11 cellular contexts compared by ENCODE assay signal in the genomic region with DNA sequence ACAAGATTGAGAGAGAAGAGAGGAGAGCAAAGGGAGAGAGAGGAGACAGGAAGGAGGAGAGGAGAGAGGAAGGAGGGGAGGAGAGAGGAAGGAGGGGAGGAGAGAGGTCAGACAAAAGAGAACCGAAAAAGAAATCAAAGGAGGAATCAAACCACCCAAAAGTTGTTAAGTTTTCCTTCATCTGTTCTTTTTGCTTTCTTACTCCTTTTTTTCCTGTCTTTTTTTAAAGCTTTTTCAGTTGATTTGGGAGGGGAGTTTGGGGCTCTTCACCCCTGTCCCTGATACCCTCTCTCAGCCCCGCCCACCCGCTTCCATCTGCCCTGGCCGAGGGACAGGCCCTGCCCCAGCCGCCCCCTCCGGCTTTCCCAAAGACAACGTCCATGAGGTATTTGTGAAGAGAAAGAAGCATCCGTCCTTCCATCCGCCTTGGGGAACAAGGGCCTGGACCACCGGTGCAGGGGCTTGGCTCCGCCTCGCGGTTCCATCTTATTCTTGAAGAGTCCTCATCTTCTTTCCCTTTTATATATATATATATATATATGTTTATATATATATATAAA. TPM values are rescaled to one million over a fixed set of nuclear protein-coding genes. Genes with fewer than 3 reads are reported as not detected.
A peak's percentile ranks its signal among the peaks of the same experiment; 100 is the strongest.
DNase-seq lines count a peak whose midpoint lies in the region; ATAC-seq, FAIRE-seq and TF ChIP-seq lines count a peak whose summit lies in the region.
"Had no signal": no experiment of that assay in that cellular context is flagged by ENCODE, and none has a peak within 500 bp of the region (broad histone marks: within the 10 kb centered on the region; RNA-seq: fewer than 3 reads in every experiment).

No MANE protein-coding gene starts in this region.

- no peaks in the 10 kb centered on the region for H3K36me3 ChIP-seq in HepG2 (replicated peaks in 1 of 2; ENCODE audit: control insufficient read depth in 1 of 2, insufficient read depth in 2 of 2, low read length in 2 of 2)
- no peaks in the 10 kb centered on the region for H3K36me3 ChIP-seq in right lobe of liver
- no peaks in the 10 kb centered on the region for H3K36me3 ChIP-seq in mesodermal cell (ENCODE audit: control insufficient read depth, insufficient read depth, low read length)
- H3K36me3 ChIP-seq in upper lobe of right lung = no peaks in the 10 kb centered on the region

- H3K27ac Mint-ChIP-seq in activated B cell treated with CpG ODN at 0.5 μM for 24 hours = peak overlapping the region; percentile 65

- no peaks in the 10 kb centered on the region for H3K27me3 Mint-ChIP-seq in activated B cell treated with CpG ODN at 0.5 μM for 24 hours

- DNase-seq in HepG2 (ENCODE audit: low spot score) = no peak
- DNase-seq in right lobe of liver = no peak
- no peak for DNase-seq in activated B cell treated with CpG ODN at 0.5 μM for 24 hours
- no peak for DNase-seq in upper lobe of right lung
- DNase-seq in GF-D8 (lab: John Stamatoyannopoulos, UW) = no peak
- DNase-seq in posterior vena cava (ENCODE audit: low spot score) = no peak
- DNase-seq: activated CD8-positive, alpha-beta memory T cell treated with anti-CD3 and anti-CD28 coated beads, Interleukin-2, amount 50 U/mL, for 4 hours; left cardiac atrium had no signal

- no peak for ATAC-seq in HepG2
- no peak for ATAC-seq in right lobe of liver
- no peak for ATAC-seq in activated B cell treated with CpG ODN at 0.5 μM for 24 hours (ENCODE audit: low read depth)
- ATAC-seq in upper lobe of right lung = no peak
- no peak for ATAC-seq in GM18505 (IDR thresholded peaks at IDR 0.05; ENCODE audit: unreplicated experiment)

- WGBS in HepG2 (ENCODE audit: low lambda C conversion rate) = 54% methylated on average over 13 of the region's 13 CpGs
- WGBS in right lobe of liver (ENCODE audit: insufficient coverage, low coverage, low lambda C conversion rate, missing lambda C conversion rate) = 72% methylated on average over 13 of the region's 13 CpGs
- WGBS in mesodermal cell (ENCODE audit: insufficient coverage in 2 of 2), 2 experiments = 57 to 65% methylated on average over 1 to 4 of the region's 13 CpGs

- H3K9me3 Mint-ChIP-seq in activated B cell treated with CpG ODN at 0.5 μM for 24 hours = no peaks in the 10 kb centered on the region

- H3K9ac ChIP-seq in HepG2 (ENCODE audit: insufficient read depth, low read depth, low read length) = no peak overlapping the region

- H3K9me3 ChIP-seq in HepG2 (ENCODE audit: low read length) (no peaks in the 10 kb centered on the region), right lobe of liver (no peaks in the 10 kb centered on the region), mesodermal cell (ENCODE audit: control insufficient read depth, low read length) (no peaks in the 10 kb centered on the region), upper lobe of right lung (no peaks in the 10 kb centered on the region)

- H2AFZ ChIP-seq in HepG2 (ENCODE audit: low read length) = no peak overlapping the region
- H2AFZ ChIP-seq: PC-9 had no signal

- intact Hi-C loops in HepG2 (cut with micrococcal nuclease; ENCODE audit: unreplicated experiment) = no loop called here
- intact Hi-C loops in right lobe of liver (cut with DNase I) = no loop called here
- intact Hi-C loops in activated B cell treated with CpG ODN at 0.5 μM for 24 hours (cut with micrococcal nuclease) = no loop called here
- intact Hi-C loops in upper lobe of right lung (cut with DNase I) = no loop called here
- intact Hi-C loops in posterior vena cava (cut with DNase I) = no loop called here

- no peaks in the 10 kb centered on the region for H3K79me2 ChIP-seq in HepG2 (ENCODE audit: insufficient read depth, low read length)

- H3K4me3 Mint-ChIP-seq in activated B cell treated with CpG ODN at 0.5 μM for 24 hours = peak overlapping the region; percentile 11

- peaks cover 29% of the 10 kb centered on the region for H3K4me1 ChIP-seq in HepG2 (ENCODE audit: insufficient read depth, low read length)
- no peaks in the 10 kb centered on the region for H3K4me1 ChIP-seq in right lobe of liver
- H3K4me1 ChIP-seq in mesodermal cell (ENCODE audit: control insufficient read depth, insufficient read depth, low read length, poor library complexity, severe bottlenecking) = peaks cover 33% of the 10 kb centered on the region
- peaks cover 16% of the 10 kb centered on the region for H3K4me1 ChIP-seq in upper lobe of right lung

- CTCF ChIA-PET in HepG2 (lab: Yijun Ruan, JAX; ENCODE audit: low intra/inter-chr PET ratio, low total read pairs) (no interaction called here), activated B cell treated with CpG ODN at 0.5 μM for 24 hours (lab: Charles Lee) (no interaction called here)

- H3K4me2 ChIP-seq in HepG2 (ENCODE audit: low read depth, low read length) = peak overlapping the region; percentile 39; the same call in 1 of the 2 replicates

- TF ChIP-seq CTCF in HepG2 (CRISPR knock-in tag; IDR thresholded peaks at IDR 0.05) (no peak), right lobe of liver (IDR thresholded peaks at IDR 0.05) (no peak), activated B cell treated with CpG ODN at 0.5 μM for 24 hours (IDR thresholded peaks at IDR 0.05) (no peak), upper lobe of right lung (IDR thresholded peaks at IDR 0.05) (no peak)

- POLR2A ChIA-PET in HepG2 (lab: Yijun Ruan, JAX) (no interaction called here), activated B cell treated with CpG ODN at 0.5 μM for 24 hours (lab: Charles Lee) (interaction anchor here (2.1 kb wide), 1 partner anchor 14 kb away, joined by 5 read pairs; a partner anchor contains a TSS)

- H3K27me3 ChIP-seq in HepG2 (ENCODE audit: control insufficient read depth in 1 of 2, insufficient read depth in 2 of 2, low read length in 2 of 2) (peaks cover 1 to 23% of the 10 kb centered on the region in 2 experiments; a peak in 3 of 5 replicates), right lobe of liver (no peaks in the 10 kb centered on the region), upper lobe of right lung (no peaks in the 10 kb centered on the region)

- TF ChIP-seq POLR2A in HepG2 (IDR thresholded peaks at IDR 0.05; ENCODE audit: insufficient read depth in 1 of 2, low read depth in 2 of 2, low read length in 2 of 2) = no peak
- TF ChIP-seq POLR2A in right lobe of liver (IDR thresholded peaks at IDR 0.05) = no peak
- TF ChIP-seq POLR2A in GM18505 (IDR thresholded peaks at IDR 0.05; ENCODE audit: borderline replicate concordance, extremely low read depth, insufficient read depth, insufficient read length) = no peak

- no peak for TF ChIP-seq RAD21 in HepG2 (CRISPR knock-in tag; IDR thresholded peaks at IDR 0.05)

- peaks cover 58% of the 10 kb centered on the region for H3K4me1 Mint-ChIP-seq in activated B cell treated with CpG ODN at 0.5 μM for 24 hours

- H3K27ac ChIP-seq in HepG2 (ENCODE audit: extremely low read length, insufficient read depth, low read length) = no peak overlapping the region
- no peak overlapping the region for H3K27ac ChIP-seq in right lobe of liver
- peak overlapping the region; percentile 68 for H3K27ac ChIP-seq in mesodermal cell (ENCODE audit: low read depth, low read length, severe bottlenecking)
- H3K27ac ChIP-seq in upper lobe of right lung = peak overlapping the region; percentile 30
- H3K27ac ChIP-seq: PC-9 had no signal

- no TSS peak for BruUV-seq in HepG2 (replicated peaks; lab: Mats Ljungman, UMichigan)

- peaks cover 43% of the 10 kb centered on the region for H3K36me3 Mint-ChIP-seq in activated B cell treated with CpG ODN at 0.5 μM for 24 hours (ENCODE audit: low read depth)

- no peak for TF ChIP-seq EP300 in HepG2 (IDR thresholded peaks at IDR 0.05; ENCODE audit: low read depth in 2 of 2, low read length in 2 of 2)
- no peak for TF ChIP-seq EP300 in HepG2 (CRISPR knock-in tag; IDR thresholded peaks at IDR 0.05; ENCODE audit: borderline replicate concordance)

- in situ Hi-C loops in HepG2 (cut with HindIII; ENCODE audit: extremely low pct_ligation_motif_present, low pct_unique_long_range_greater_than_20kb) = no loop called here

- FAIRE-seq in HepG2 (lab: Jason Lieb, UNC) = no peak

- H3K4me3 ChIP-seq in HepG2 (replicated peaks in 1 of 3; ENCODE audit: insufficient read depth in 1 of 3, low read depth in 2 of 3, low read length in 3 of 3) = peak overlapping the region in 1 of 3 experiments; percentile 33; a peak in 1 of 6 replicates
- H3K4me3 ChIP-seq in right lobe of liver = no peak overlapping the region
- H3K4me3 ChIP-seq in mesodermal cell (ENCODE audit: extremely low read depth, insufficient read depth, low read length, poor library complexity, severe bottlenecking) = no peak overlapping the region
- no peak overlapping the region for H3K4me3 ChIP-seq in upper lobe of right lung
- H3K4me3 ChIP-seq: PC-9 had no signal

- no peaks in the 10 kb centered on the region for H4K20me1 ChIP-seq in HepG2 (ENCODE audit: insufficient read depth, low read length)

RNA-seq across cellular contexts. Expression of a gene that starts 13.3 kb away (rescaled TPM):
- total RNA-seq in HepG2 (2016; rRNA removed; fragmentation: Illumina TruSeq; extraction: Trizol) (7.9 and 8.2 TPM in 2 replicates), right lobe of liver (1 to 10 TPM; 4.3 to 5.8 (median 4.7) TPM), activated B cell treated with CpG ODN at 0.5 μM for 24 hours (27.7 and 29.6 TPM in 2 replicates), upper lobe of right lung (13.6 TPM), posterior vena cava (1 to 10 TPM; 7.6 to 9.1 TPM)
- 2.3 and 2.4 TPM in 2 replicates for total RNA-seq in HepG2 (2016; cell fraction: cytosol; rRNA removed; fragmentation: Illumina TruSeq; extraction: Trizol; ENCODE audit: low read depth)
- total RNA-seq in HepG2 (2016; cell fraction: insoluble cytoplasmic fraction; rRNA removed; fragmentation: Illumina TruSeq; extraction: Trizol) = 7.7 and 8.2 TPM in 2 replicates
- 5.2 and 5.9 TPM in 2 replicates for total RNA-seq in HepG2 (2016; cell fraction: membrane; rRNA removed; fragmentation: Illumina TruSeq; extraction: Trizol)
- total RNA-seq in HepG2 (2016; cell fraction: nucleus; rRNA removed; fragmentation: Illumina TruSeq; extraction: Trizol) = 4.3 and 4.9 TPM in 2 replicates
- 7.7 and 9.5 TPM in 2 replicates for polyA plus RNA-seq in HepG2 (2011; rRNA removed)
- polyA plus RNA-seq in HepG2 (2011; cell fraction: cytosol; rRNA removed) = 6.7 and 9.5 TPM in 2 replicates
- 9.5 and 11.0 TPM in 2 replicates for polyA plus RNA-seq in HepG2 (2011; cell fraction: nucleus; rRNA removed)
- polyA plus RNA-seq in HepG2 (2012) = 4.3 and 4.4 TPM in 2 replicates
- polyA plus RNA-seq in HepG2 (2016; cell fraction: cytosol; fragmentation: Illumina TruSeq; extraction: Trizol; ENCODE audit: low read depth) = 0.51 and 0.69 TPM in 2 replicates
- 6.5 and 7.9 TPM in 2 replicates for polyA plus RNA-seq in HepG2 (2016; cell fraction: insoluble cytoplasmic fraction; fragmentation: Illumina TruSeq; extraction: Trizol; ENCODE audit: low read depth)
- 1.4 TPM in 2 replicates for polyA plus RNA-seq in HepG2 (2016; cell fraction: membrane; fragmentation: Illumina TruSeq; extraction: Trizol; ENCODE audit: low read depth)
- 6.0 and 6.3 TPM in 2 replicates for polyA plus RNA-seq in HepG2 (2016; cell fraction: nucleus; fragmentation: Illumina TruSeq; extraction: Trizol; ENCODE audit: insufficient read depth, low read depth)
- 24.3 and 39.3 TPM in 2 replicates for polyA minus RNA-seq in HepG2 (2011; rRNA and poly(A)+ RNA removed; ENCODE audit: low replicate concordance)
- 12.1 and 12.4 TPM in 2 replicates for polyA minus RNA-seq in HepG2 (2011; cell fraction: cytosol; rRNA and poly(A)+ RNA removed)
- 5.8 and 6.5 TPM in 2 replicates for polyA minus RNA-seq in HepG2 (2011; cell fraction: nucleus; rRNA and poly(A)+ RNA removed)
- 18.0 TPM for polyA plus RNA-seq in mesodermal cell (2013, experiment 1 of 2)
- 13.7 TPM for polyA plus RNA-seq in mesodermal cell (2013, experiment 2 of 2)

RNA-seq across cellular contexts. Expression of a gene that starts 19.3 kb away (rescaled TPM):
- not detected in 2 replicates for total RNA-seq in HepG2 (2016; rRNA removed; fragmentation: Illumina TruSeq; extraction: Trizol)
- total RNA-seq in HepG2 (2016; cell fraction: cytosol; rRNA removed; fragmentation: Illumina TruSeq; extraction: Trizol; ENCODE audit: low read depth) = not detected in 2 replicates
- total RNA-seq in HepG2 (2016; cell fraction: insoluble cytoplasmic fraction; rRNA removed; fragmentation: Illumina TruSeq; extraction: Trizol) = not detected in 2 replicates
- total RNA-seq in HepG2 (2016; cell fraction: membrane; rRNA removed; fragmentation: Illumina TruSeq; extraction: Trizol) = not detected in 2 replicates
- total RNA-seq in HepG2 (2016; cell fraction: nucleus; rRNA removed; fragmentation: Illumina TruSeq; extraction: Trizol) = not detected in 2 replicates
- 0.05 TPM in 1 of 2 replicates, not detected in the other for polyA plus RNA-seq in HepG2 (2011; rRNA removed)
- 0.03 TPM in 1 of 2 replicates, not detected in the other for polyA plus RNA-seq in HepG2 (2011; cell fraction: cytosol; rRNA removed)
- polyA plus RNA-seq in HepG2 (2011; cell fraction: nucleus; rRNA removed) = 0.10 and 0.14 TPM in 2 replicates
- polyA plus RNA-seq in HepG2 (2012) = not detected in 2 replicates
- not detected in 2 replicates for polyA plus RNA-seq in HepG2 (2016; cell fraction: cytosol; fragmentation: Illumina TruSeq; extraction: Trizol; ENCODE audit: low read depth)
- polyA plus RNA-seq in HepG2 (2016; cell fraction: insoluble cytoplasmic fraction; fragmentation: Illumina TruSeq; extraction: Trizol; ENCODE audit: low read depth) = not detected in 2 replicates
- not detected in 2 replicates for polyA plus RNA-seq in HepG2 (2016; cell fraction: membrane; fragmentation: Illumina TruSeq; extraction: Trizol; ENCODE audit: low read depth)
- not detected in 2 replicates for polyA plus RNA-seq in HepG2 (2016; cell fraction: nucleus; fragmentation: Illumina TruSeq; extraction: Trizol; ENCODE audit: insufficient read depth, low read depth)
- polyA minus RNA-seq in HepG2 (2011; rRNA and poly(A)+ RNA removed; ENCODE audit: low replicate concordance) = 0.08 and 0.12 TPM in 2 replicates
- polyA minus RNA-seq in HepG2 (2011; cell fraction: cytosol; rRNA and poly(A)+ RNA removed) = not detected in 2 replicates
- not detected in 2 replicates for polyA minus RNA-seq in HepG2 (2011; cell fraction: nucleus; rRNA and poly(A)+ RNA removed)
- total RNA-seq in right lobe of liver = under 1 TPM in 4 of 6 experiments, not detected in 2; 0.15 to 0.42 (median 0.17) TPM
- total RNA-seq in activated B cell treated with CpG ODN at 0.5 μM for 24 hours = 0.09 and 0.15 TPM in 2 replicates
- polyA plus RNA-seq in mesodermal cell (2013, experiment 1 of 2) = 11.4 TPM
- 8.2 TPM for polyA plus RNA-seq in mesodermal cell (2013, experiment 2 of 2)
- 0.29 TPM for total RNA-seq in upper lobe of right lung
- 10 to 100 TPM; 11.3 to 13.4 TPM for total RNA-seq in posterior vena cava

RNA-seq across cellular contexts. Expression of a gene that starts 43.0 kb away (rescaled TPM):
- total RNA-seq in HepG2 (2016; rRNA removed; fragmentation: Illumina TruSeq; extraction: Trizol) = 0.03 and 0.09 TPM in 2 replicates
- total RNA-seq in HepG2 (2016; cell fraction: cytosol; rRNA removed; fragmentation: Illumina TruSeq; extraction: Trizol; ENCODE audit: low read depth) = not detected in 2 replicates
- total RNA-seq in HepG2 (2016; cell fraction: insoluble cytoplasmic fraction; rRNA removed; fragmentation: Illumina TruSeq; extraction: Trizol) = 0.10 and 0.28 TPM in 2 replicates
- total RNA-seq in HepG2 (2016; cell fraction: membrane; rRNA removed; fragmentation: Illumina TruSeq; extraction: Trizol) = 0.06 TPM in 1 of 2 replicates, not detected in the other
- total RNA-seq in HepG2 (2016; cell fraction: nucleus; rRNA removed; fragmentation: Illumina TruSeq; extraction: Trizol) = 0.22 TPM in 1 of 2 replicates, not detected in the other
- polyA plus RNA-seq in HepG2 (2011; rRNA removed) = 0.17 and 0.25 TPM in 2 replicates
- polyA plus RNA-seq in HepG2 (2011; cell fraction: cytosol; rRNA removed) = 0.09 and 0.19 TPM in 2 replicates
- polyA plus RNA-seq in HepG2 (2011; cell fraction: nucleus; rRNA removed) = 1.3 TPM in 2 replicates
- 0.19 and 0.59 TPM in 2 replicates for polyA plus RNA-seq in HepG2 (2012)
- not detected in 2 replicates for polyA plus RNA-seq in HepG2 (2016; cell fraction: cytosol; fragmentation: Illumina TruSeq; extraction: Trizol; ENCODE audit: low read depth)
- 0.19 and 0.27 TPM in 2 replicates for polyA plus RNA-seq in HepG2 (2016; cell fraction: insoluble cytoplasmic fraction; fragmentation: Illumina TruSeq; extraction: Trizol; ENCODE audit: low read depth)
- not detected in 2 replicates for polyA plus RNA-seq in HepG2 (2016; cell fraction: membrane; fragmentation: Illumina TruSeq; extraction: Trizol; ENCODE audit: low read depth)
- 0.47 and 1.5 TPM in 2 replicates for polyA plus RNA-seq in HepG2 (2016; cell fraction: nucleus; fragmentation: Illumina TruSeq; extraction: Trizol; ENCODE audit: insufficient read depth, low read depth)
- 0.14 and 0.24 TPM in 2 replicates for polyA minus RNA-seq in HepG2 (2011; rRNA and poly(A)+ RNA removed; ENCODE audit: low replicate concordance)
- polyA minus RNA-seq in HepG2 (2011; cell fraction: cytosol; rRNA and poly(A)+ RNA removed) = not detected in 2 replicates
- 0.64 and 0.87 TPM in 2 replicates for polyA minus RNA-seq in HepG2 (2011; cell fraction: nucleus; rRNA and poly(A)+ RNA removed)
- total RNA-seq in right lobe of liver = 1 to 10 TPM in 3 of 6 experiments, under 1 TPM in 3; 0.18 to 3.0 (median 1.00) TPM
- 508 and 577 TPM in 2 replicates for total RNA-seq in activated B cell treated with CpG ODN at 0.5 μM for 24 hours
- 9.0 TPM for polyA plus RNA-seq in mesodermal cell (2013, experiment 1 of 2)
- 4.9 TPM for polyA plus RNA-seq in mesodermal cell (2013, experiment 2 of 2)
- total RNA-seq in upper lobe of right lung = 6.1 TPM
- total RNA-seq in posterior vena cava = 1 to 10 TPM; 2.1 to 3.1 TPM

Comparison
In these comparisons a context has a peak if more than half of its experiments do, and no peak if none do; other contexts are left out.
1. H3K27ac ChIP-seq: peak in mesodermal cell (single experiment) and upper lobe of right lung (single experiment); none in HepG2 (single experiment) and right lobe of liver (0 of 3).
2. RNA of a gene that starts 43.0 kb away (total RNA-seq): 508 to 577 TPM in activated B cell treated with CpG ODN at 0.5 μM for 24 hours; 6.1 TPM in upper lobe of right lung (single experiment), 2.1 to 3.1 TPM in posterior vena cava, 0.18 to 3.0 TPM in right lobe of liver and 0.03 to 0.28 TPM in HepG2; every median in the first group is over 10 times any median in the second.